Comparison of ENCODE assay signal across 13 cellular contexts in the genomic region with DNA sequence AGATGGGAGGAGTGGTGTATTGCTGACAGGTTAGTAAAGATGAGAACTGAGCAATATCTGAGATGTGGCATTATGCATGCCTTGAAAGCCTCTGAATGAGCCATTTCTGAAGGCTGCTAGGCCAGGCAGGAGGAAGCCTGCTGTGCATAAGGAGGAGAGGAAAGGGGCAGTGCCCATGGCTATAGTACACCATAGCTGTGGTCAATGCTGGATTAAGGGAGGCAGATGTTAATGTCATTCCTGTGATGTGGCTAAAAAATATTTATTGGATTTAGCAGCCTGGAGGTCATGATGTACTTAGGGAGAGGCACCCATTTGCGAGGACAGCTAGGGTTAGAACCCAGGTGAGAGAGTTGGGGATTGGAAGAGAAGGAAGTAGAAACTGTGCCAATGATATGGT.
A peak's percentile ranks its signal among the peaks of the same experiment; 100 is the strongest.
DNase-seq lines count a peak whose midpoint lies in the region; ATAC-seq and TF ChIP-seq lines count a peak whose summit lies in the region.
"Had no signal": no experiment of that assay in that cellular context is flagged by ENCODE, and none has a peak within 500 bp of the region (broad histone marks: within the 10 kb centered on the region; RNA-seq: fewer than 3 reads in every experiment).

No MANE protein-coding gene starts in this region.

- no peak overlapping the region for H4K91ac ChIP-seq in IMR-90 (ENCODE audit: insufficient read depth, low read depth, low read length)

- no peak overlapping the region for H4K8ac ChIP-seq in IMR-90 (ENCODE audit: low read depth in 2 of 2, low read length in 2 of 2)

- CTCF ChIA-PET in IMR-90 (lab: Yijun Ruan, JAX), result no interaction called here

- H2BK15ac ChIP-seq in IMR-90 (ENCODE audit: low read depth, low read length), result peak overlapping the region; percentile 15; the same call in 1 of the 3 replicates

- ATAC-seq in IMR-90 (ENCODE audit: low read depth) (no peak; the same call in 1 of the 2 replicates), RWPE2 (ENCODE audit: low read depth) (peak; percentile 36; the same call in 2 of the 3 replicates)
- ATAC-seq: A549, HepG2 had no signal

- no peak overlapping the region for H3K27ac ChIP-seq in IMR-90 (ENCODE audit: insufficient read depth, low read length)
- no peak overlapping the region for H3K27ac ChIP-seq in RWPE2 (ENCODE audit: poor library complexity, severe bottlenecking)
- no peak overlapping the region for H3K27ac ChIP-seq in transverse colon
- H3K27ac ChIP-seq: A549, BLaER1 had no signal

- no peak overlapping the region for H3K18ac ChIP-seq in IMR-90 (ENCODE audit: low read depth, low read length)

- H3K4ac ChIP-seq in IMR-90 (ENCODE audit: low read depth, low read length), result no peak overlapping the region

- dilution Hi-C loops in IMR-90 (cut with HindIII; ENCODE audit: low sequenced_read_pairs, unreplicated experiment), result no loop called here

- 0 out of 2 replicates have a peak, but pooled peaks cover 5% of the 10 kb centered on the region for H3K9me1 ChIP-seq in IMR-90 (ENCODE audit: insufficient read depth, low read length)

- peaks cover 12% of the 10 kb centered on the region for H3K4me1 ChIP-seq in IMR-90 (ENCODE audit: control insufficient read depth, insufficient read depth, low read length)
- H3K4me1 ChIP-seq in RWPE2 (ENCODE audit: insufficient read depth, poor library complexity, severe bottlenecking), result no peaks in the 10 kb centered on the region
- no peaks in the 10 kb centered on the region for H3K4me1 ChIP-seq in transverse colon
- H3K4me1 ChIP-seq: A549, BLaER1, Caco-2, HAP-1 had no signal

- H3K56ac ChIP-seq in IMR-90 (ENCODE audit: extremely low read depth, insufficient read depth, low read length), result no peak overlapping the region

- peak overlapping the region; percentile 15; the same call in 1 of the 2 replicates for H2AK5ac ChIP-seq in IMR-90 (ENCODE audit: low read depth, low read length)

- H3K9ac ChIP-seq in IMR-90 (ENCODE audit: low read depth, low read length), result no peak overlapping the region
- H3K9ac ChIP-seq: BLaER1 had no signal

- WGBS in IMR-90 (ENCODE audit: extremely low coverage in 2 of 2, insufficient read length in 1 of 2), 2 experiments, result no CpG with 5 or more reads among the region's 1 CpG
- 63 to 77% methylated on average over 1 of the region's 1 CpG for whole genome bisulfite sequencing in transverse colon (ENCODE audit: low coverage in 1 of 2), 2 donors

- TF ChIP-seq POLR2A in IMR-90 (IDR thresholded peaks at IDR 0.05; ENCODE audit: low read depth, low read length) (no peak), transverse colon (IDR thresholded peaks at IDR 0.05) (no peak)

- H3K9me3 ChIP-seq in IMR-90 (ENCODE audit: control insufficient read depth, insufficient read depth, low read length) (no peaks in the 10 kb centered on the region), RWPE2 (ENCODE audit: severe bottlenecking) (no peaks in the 10 kb centered on the region), transverse colon (no peaks in the 10 kb centered on the region)
- H3K9me3 ChIP-seq: A549, BLaER1, Caco-2, HAP-1 had no signal

- no peak overlapping the region for H2AK9ac ChIP-seq in IMR-90 (replicated peaks; ENCODE audit: low read depth, low read length, poor library complexity)

- H4K20me1 ChIP-seq in IMR-90 (ENCODE audit: insufficient read depth, low read length), result no peaks in the 10 kb centered on the region
- H4K20me1 ChIP-seq: BLaER1 had no signal

- peak overlapping the region; percentile 28; the same call in 1 of the 2 replicates for H3K23ac ChIP-seq in IMR-90 (ENCODE audit: low read depth, low read length)

- in situ Hi-C loops in IMR-90 (cut with MboI; ENCODE audit: low sequenced_read_pairs) (loop anchor here (25.0 kb wide), 1 partner anchor 534 kb away; no protein-coding TSS in a partner anchor), transverse colon (cut with MboI; ENCODE audit: low pct_ligation_motif_present in 1 of 4, low pct_unique_long_range_greater_than_20kb in 1 of 4, low sequenced_read_pairs in 3 of 4) (loop anchor here in 3 of 4 donors (25.0 kb wide), 3 partner anchors 191 to 516 kb away; partner anchors contain the start of gene PDGFRA (in 1 of the 3))

- no peak for TF ChIP-seq CTCF in IMR-90 (conservative IDR thresholded peaks at IDR 0.05; ENCODE audit: low read depth, low read length)
- TF ChIP-seq CTCF in RWPE2 (IDR thresholded peaks at IDR 0.05; ENCODE audit: poor library complexity, severe bottlenecking), result no peak
- TF ChIP-seq CTCF in fibroblast of villous mesenchyme (IDR thresholded peaks at IDR 0.05; ENCODE audit: insufficient read depth, low read depth, low read length), result no peak
- no peak for TF ChIP-seq CTCF in transverse colon (IDR thresholded peaks at IDR 0.05)

- BruUV-seq in IMR-90 (replicated peaks; lab: Mats Ljungman, UMichigan), result no TSS peak

- peak overlapping the region; percentile 48 for H2AFZ ChIP-seq in IMR-90 (replicated peaks; ENCODE audit: low read length, poor library complexity)

- DNase-seq in IMR-90, result no peak
- DNase-seq in RWPE2 (ENCODE audit: low spot score), result no peak
- DNase-seq in fibroblast of villous mesenchyme (ENCODE audit: low read depth), result peak; percentile 69
- DNase-seq in transverse colon, result no peak
- DNase-seq in NCI-H446 treated with DMSO at 0.1 percent for 48 hours (lab: John Stamatoyannopoulos, UW), result no peak
- DNase-seq in SKM-1 (lab: John Stamatoyannopoulos, UW; ENCODE audit: unreplicated experiment), result no peak
- DNase-seq: AML-193; Caco-2; CD8-positive, alpha-beta memory T cell had no signal

- H3K4me3 ChIP-seq in IMR-90 (ENCODE audit: insufficient read depth, low read depth, low read length) (no peak overlapping the region), RWPE2 (ENCODE audit: severe bottlenecking) (no peak overlapping the region), fibroblast of villous mesenchyme (ENCODE audit: low read depth, low read length) (no peak overlapping the region), transverse colon (no peak overlapping the region)
- H3K4me3 ChIP-seq: A549, BLaER1, HAP-1 had no signal

- no peak overlapping the region for H2BK20ac ChIP-seq in IMR-90 (ENCODE audit: low read depth, low read length)

- 0 out of 2 replicates have a peak overlapping the region, but pooled peaks have one; percentile 9 for H2BK120ac ChIP-seq in IMR-90 (ENCODE audit: low read depth, low read length)

- intact Hi-C loops in IMR-90 (cut with micrococcal nuclease), result no loop called here
- intact Hi-C loops in transverse colon (cut with DNase I; ENCODE audit: low total_unique reads), result no loop called here

- POLR2A ChIA-PET in IMR-90 (lab: Charles Lee; ENCODE audit: unreplicated experiment), result no interaction called here

- TF ChIP-seq RAD21 in IMR-90 (IDR thresholded peaks at IDR 0.05; ENCODE audit: low read length), result no peak

- H3K79me1 ChIP-seq in IMR-90 (ENCODE audit: low read depth in 1 of 2, low read length in 2 of 2), result no peaks in the 10 kb centered on the region

- H3K36me3 ChIP-seq in IMR-90 (ENCODE audit: control insufficient read depth, insufficient read depth, low read length) (no peaks in the 10 kb centered on the region), RWPE2 (ENCODE audit: low read depth) (no peaks in the 10 kb centered on the region), transverse colon (no peaks in the 10 kb centered on the region)
- H3K36me3 ChIP-seq: BLaER1, HAP-1 had no signal

- H3K27me3 ChIP-seq in IMR-90 (ENCODE audit: control insufficient read depth, insufficient read depth, low read length), result no peaks in the 10 kb centered on the region; the same call in 1 of the 2 replicates
- no peaks in the 10 kb centered on the region for H3K27me3 ChIP-seq in RWPE2 (ENCODE audit: insufficient read depth, poor library complexity, severe bottlenecking)
- H3K27me3 ChIP-seq in transverse colon, result no peaks in the 10 kb centered on the region
- H3K27me3 ChIP-seq: BLaER1 had no signal

- no peak overlapping the region for H2BK5ac ChIP-seq in IMR-90 (ENCODE audit: low read depth, low read length, poor library complexity, severe bottlenecking)

- no peak overlapping the region for H4K5ac ChIP-seq in IMR-90 (ENCODE audit: low read depth, low read length)

- TF ChIP-seq EP300 in transverse colon (IDR thresholded peaks at IDR 0.05; ENCODE audit: low read depth), result no peak

- 0 out of 2 replicates have a peak overlapping the region, but pooled peaks have one; percentile 43 for H3K14ac ChIP-seq in IMR-90 (replicated peaks; ENCODE audit: low read depth, low read length)

- no peak overlapping the region for H3K4me2 ChIP-seq in IMR-90 (ENCODE audit: low read depth, low read length)
- H3K4me2 ChIP-seq: A549, BLaER1 had no signal

TF ChIP-seq in IMR-90, 13 proteins besides CTCF, POLR2A, EP300 and RAD21:
- TF ChIP-seq CEBPB (IDR thresholded peaks at IDR 0.05; ENCODE audit: low read depth, low read length) (no peak), FOS (IDR thresholded peaks at IDR 0.05; ENCODE audit: low read depth, low read length) (no peak), RCOR1 (IDR thresholded peaks at IDR 0.05; ENCODE audit: insufficient replicate concordance, low read length) (no peak), ELK1 (IDR thresholded peaks at IDR 0.05; ENCODE audit: borderline replicate concordance, low read depth, low read length) (no peak), MAFK (IDR thresholded peaks at IDR 0.05; ENCODE audit: low read depth, low read length) (no peak), BHLHE40 (IDR thresholded peaks at IDR 0.05; ENCODE audit: low read depth, low read length) (no peak), SMC3 (IDR thresholded peaks at IDR 0.05; ENCODE audit: low read depth, low read length) (no peak), MAZ (IDR thresholded peaks at IDR 0.05; ENCODE audit: borderline replicate concordance, low read depth, low read length) (no peak), USF2 (IDR thresholded peaks at IDR 0.05; ENCODE audit: low read depth, low read length) (no peak), NFE2L2 (IDR thresholded peaks at IDR 0.05; ENCODE audit: low read depth, low read length) (no peak), MXI1 (IDR thresholded peaks at IDR 0.05; ENCODE audit: borderline replicate concordance, low read depth, low read length) (no peak), RFX5 (IDR thresholded peaks at IDR 0.05; ENCODE audit: low read depth, low read length) (no peak)
